ENCODE assay signal across 10 cellular contexts in genomic region chr12:124188561-124189405, GRCh38.
DNase-seq lines count a peak whose midpoint lies in the region; ATAC-seq and TF ChIP-seq lines count a peak whose summit lies in the region.
"Had no signal": no experiment of that assay in that cellular context is flagged by ENCODE, and none has a peak within 500 bp of the region (broad histone marks: within the 10 kb centered on the region; RNA-seq: fewer than 3 reads in every experiment).

No MANE protein-coding gene starts in this region.

- TF ChIP-seq CTCF in endothelial cell (IDR thresholded peaks at IDR 0.05; ENCODE audit: unreplicated experiment): no peak

- H3K4me3 ChIP-seq in neuronal stem cell (ENCODE audit: low read length in 2 of 2): no peak overlapping the region

- H3K4me2 ChIP-seq in neuronal stem cell (ENCODE audit: insufficient read depth, low read length, poor library complexity, severe bottlenecking): no peak overlapping the region

- intact Hi-C loops in activated T-helper 2 cell treated with anti-CD3 and anti-CD28 coated beads, Interferon-gamma antibody, Interleukin-2, Interleukin-4, amounts not matched to agents 10 μg/mL and 5 μg/mL and 100 μg/mL, durations not matched to agents 14 hours and 24 hours and 36 hours (cut with micrococcal nuclease): no loop called here

- no peaks in the 10 kb centered on the region for H3K79me1 ChIP-seq in neuronal stem cell (ENCODE audit: low read depth, low read length)

- peak overlapping the region; percentile 57 for H2AFZ ChIP-seq in neuronal stem cell (ENCODE audit: low read length)

- H3K27ac ChIP-seq in neuronal stem cell (replicated peaks; ENCODE audit: low read length): no peak overlapping the region

- H3K36me3 Mint-ChIP-seq in endothelial cell (ENCODE audit: low read depth, unreplicated experiment) (no peaks in the 10 kb centered on the region), T-cell (no peaks in the 10 kb centered on the region)
- H3K36me3 Mint-ChIP-seq in activated T-helper 2 cell treated with anti-CD3 and anti-CD28 coated beads, Interferon-gamma antibody, Interleukin-2, Interleukin-4, amounts not matched to agents 10 μg/mL and 5 μg/mL and 100 μg/mL, durations not matched to agents 14 hours and 24 hours and 36 hours (ENCODE audit: low read depth): no peaks in the 10 kb centered on the region

- H3K27me3 Mint-ChIP-seq in endothelial cell (ENCODE audit: unreplicated experiment): peaks cover 3% of the 10 kb centered on the region
- H3K27me3 Mint-ChIP-seq in T-cell: peaks cover 0 to 2% of the 10 kb centered on the region in 2 donors
- no peaks in the 10 kb centered on the region for H3K27me3 Mint-ChIP-seq in activated T-helper 2 cell treated with anti-CD3 and anti-CD28 coated beads, Interferon-gamma antibody, Interleukin-2, Interleukin-4, amounts not matched to agents 10 μg/mL and 5 μg/mL and 100 μg/mL, durations not matched to agents 14 hours and 24 hours and 36 hours (ENCODE audit: low read depth)
- H3K27me3 Mint-ChIP-seq: activated B cell treated with CpG ODN at 0.5 μM for 24 hours had no signal

- H2BK12ac ChIP-seq in neuronal stem cell (ENCODE audit: low read length): no peak overlapping the region

- H3K4me1 ChIP-seq in neuronal stem cell (ENCODE audit: control insufficient read depth in 2 of 2, insufficient read depth in 1 of 2, low read depth in 1 of 2, low read length in 2 of 2): peaks cover 9 to 13% of the 10 kb centered on the region in 2 donors

- no peak overlapping the region for H3K4ac ChIP-seq in neuronal stem cell (ENCODE audit: low read length)

- H3K36me3 ChIP-seq in neuronal stem cell (replicated peaks in 1 of 2; ENCODE audit: control insufficient read depth in 2 of 2, insufficient read depth in 2 of 2, low read length in 2 of 2): no peaks in the 10 kb centered on the region

- H3K9ac ChIP-seq in neuronal stem cell (ENCODE audit: low read depth, low read length, poor library complexity): no peak overlapping the region

- H3K9me3 Mint-ChIP-seq in endothelial cell (ENCODE audit: unreplicated experiment) (peaks cover 5% of the 10 kb centered on the region), T-cell (no peaks in the 10 kb centered on the region)
- H3K9me3 Mint-ChIP-seq in activated T-helper 2 cell treated with anti-CD3 and anti-CD28 coated beads, Interferon-gamma antibody, Interleukin-2, Interleukin-4, amounts not matched to agents 10 μg/mL and 5 μg/mL and 100 μg/mL, durations not matched to agents 14 hours and 24 hours and 36 hours: peaks cover 6% of the 10 kb centered on the region
- H3K9me3 Mint-ChIP-seq: activated B cell treated with CpG ODN at 0.5 μM for 24 hours had no signal

- ATAC-seq in T-cell (replicated peaks in 1 of 4) (no peak), GM19328 (IDR thresholded peaks at IDR 0.05; ENCODE audit: unreplicated experiment) (no peak)

- no peak overlapping the region for H2BK15ac ChIP-seq in neuronal stem cell (ENCODE audit: low read length)

- no peaks in the 10 kb centered on the region for H3K27me3 ChIP-seq in neuronal stem cell (ENCODE audit: control insufficient read depth in 3 of 3, insufficient read depth in 3 of 3, low read depth in 1 of 3, low read length in 3 of 3)

- peak overlapping the region; percentile 67 for H3K18ac ChIP-seq in neuronal stem cell (ENCODE audit: low read length)

- no peak overlapping the region for H4K91ac ChIP-seq in neuronal stem cell (ENCODE audit: low read depth, low read length, poor library complexity)

- DNase-seq in EL: peak; percentile 47
- DNase-seq in NCI-H345 (lab: John Stamatoyannopoulos, UW): peak; percentile 79
- DNase-seq in endothelial cell (ENCODE audit: low spot score): peak; percentile 22
- no peak for DNase-seq in neuronal stem cell (ENCODE audit: low spot score)
- DNase-seq in T-cell: no peak
- DNase-seq in activated T-helper 2 cell treated with anti-CD3 and anti-CD28 coated beads, Interferon-gamma antibody, Interleukin-2, Interleukin-4, amounts not matched to agents 10 μg/mL and 5 μg/mL and 100 μg/mL, durations not matched to agents 14 hours and 24 hours and 36 hours (ENCODE audit: low spot score): no peak
- no peak for DNase-seq in NCI-H1105 (lab: John Stamatoyannopoulos, UW)
- DNase-seq: activated B cell treated with CpG ODN at 0.5 μM for 24 hours, MV-4-11 had no signal

- H3K4me1 Mint-ChIP-seq in endothelial cell (ENCODE audit: unreplicated experiment): peaks cover 23% of the 10 kb centered on the region
- no peaks in the 10 kb centered on the region for H3K4me1 Mint-ChIP-seq in T-cell
- no peaks in the 10 kb centered on the region for H3K4me1 Mint-ChIP-seq in activated T-helper 2 cell treated with anti-CD3 and anti-CD28 coated beads, Interferon-gamma antibody, Interleukin-2, Interleukin-4, amounts not matched to agents 10 μg/mL and 5 μg/mL and 100 μg/mL, durations not matched to agents 14 hours and 24 hours and 36 hours (ENCODE audit: low read depth)
- H3K4me1 Mint-ChIP-seq: activated B cell treated with CpG ODN at 0.5 μM for 24 hours had no signal

- WGBS in neuronal stem cell (ENCODE audit: extremely low coverage in 2 of 2, insufficient read length in 2 of 2, insufficient replicate concordance in 1 of 2), 2 donors: no CpG with 5 or more reads among the region's 15 CpGs

- H3K27ac Mint-ChIP-seq in endothelial cell (ENCODE audit: unreplicated experiment) (peak overlapping the region; percentile 91), T-cell (no peak overlapping the region)
- no peak overlapping the region for H3K27ac Mint-ChIP-seq in activated T-helper 2 cell treated with anti-CD3 and anti-CD28 coated beads, Interferon-gamma antibody, Interleukin-2, Interleukin-4, amounts not matched to agents 10 μg/mL and 5 μg/mL and 100 μg/mL, durations not matched to agents 14 hours and 24 hours and 36 hours
- H3K27ac Mint-ChIP-seq: activated B cell treated with CpG ODN at 0.5 μM for 24 hours had no signal

- no peak overlapping the region for H2BK5ac ChIP-seq in neuronal stem cell (ENCODE audit: low read length)

- no peak overlapping the region for H4K8ac ChIP-seq in neuronal stem cell (ENCODE audit: low read depth, low read length)

- POLR2A ChIA-PET in T-cell (lab: Charles Lee): no interaction called here

- H3K4me3 Mint-ChIP-seq in endothelial cell (ENCODE audit: unreplicated experiment) (peak overlapping the region; percentile 69), T-cell (no peak overlapping the region)
- H3K4me3 Mint-ChIP-seq in activated T-helper 2 cell treated with anti-CD3 and anti-CD28 coated beads, Interferon-gamma antibody, Interleukin-2, Interleukin-4, amounts not matched to agents 10 μg/mL and 5 μg/mL and 100 μg/mL, durations not matched to agents 14 hours and 24 hours and 36 hours (ENCODE audit: low read depth): no peak overlapping the region
- H3K4me3 Mint-ChIP-seq: activated B cell treated with CpG ODN at 0.5 μM for 24 hours had no signal

- no peak overlapping the region for H3K14ac ChIP-seq in neuronal stem cell (ENCODE audit: low read length)

- CTCF ChIA-PET in T-cell (lab: Charles Lee): no interaction called here

- no peak overlapping the region for H2BK120ac ChIP-seq in neuronal stem cell (ENCODE audit: low read depth, low read length)

- H3K23ac ChIP-seq in neuronal stem cell (ENCODE audit: low read depth, low read length, poor library complexity): no peak overlapping the region

- no peak overlapping the region for H2AK5ac ChIP-seq in neuronal stem cell (ENCODE audit: low read depth, low read length)

- no peaks in the 10 kb centered on the region for H3K9me3 ChIP-seq in neuronal stem cell (replicated peaks in 1 of 2; ENCODE audit: control insufficient read depth in 2 of 2, insufficient read depth in 1 of 2, low read depth in 1 of 2, low read length in 2 of 2)

Comparison
In these comparisons a context has a peak if more than half of its experiments do, and no peak if none do; other contexts are left out.
1. DNase-seq: peak in EL (single experiment), NCI-H345 (single experiment) and endothelial cell (single experiment); none in neuronal stem cell (single experiment), T-cell (0 of 34), activated T-helper 2 cell treated with anti-CD3 and anti-CD28 coated beads, Interferon-gamma antibody, Interleukin-2, Interleukin-4, amounts not matched to agents 10 μg/mL and 5 μg/mL and 100 μg/mL, durations not matched to agents 14 hours and 24 hours and 36 hours (single experiment) and NCI-H1105 (single experiment).